ENCODE assay signal across 1 cellular context in genomic region chr1:201171063-201172036, GRCh38.
A peak's percentile ranks its signal among the peaks of the same experiment; 100 is the strongest.
TF ChIP-seq lines count a peak whose summit lies in the region.

No MANE protein-coding gene starts in this region.

TF ChIP-seq in HepG2, 621 proteins besides CTCF, POLR2A, EP300 and RAD21 (continued from another document and continues in another):
- TF ChIP-seq, protein P1, sequence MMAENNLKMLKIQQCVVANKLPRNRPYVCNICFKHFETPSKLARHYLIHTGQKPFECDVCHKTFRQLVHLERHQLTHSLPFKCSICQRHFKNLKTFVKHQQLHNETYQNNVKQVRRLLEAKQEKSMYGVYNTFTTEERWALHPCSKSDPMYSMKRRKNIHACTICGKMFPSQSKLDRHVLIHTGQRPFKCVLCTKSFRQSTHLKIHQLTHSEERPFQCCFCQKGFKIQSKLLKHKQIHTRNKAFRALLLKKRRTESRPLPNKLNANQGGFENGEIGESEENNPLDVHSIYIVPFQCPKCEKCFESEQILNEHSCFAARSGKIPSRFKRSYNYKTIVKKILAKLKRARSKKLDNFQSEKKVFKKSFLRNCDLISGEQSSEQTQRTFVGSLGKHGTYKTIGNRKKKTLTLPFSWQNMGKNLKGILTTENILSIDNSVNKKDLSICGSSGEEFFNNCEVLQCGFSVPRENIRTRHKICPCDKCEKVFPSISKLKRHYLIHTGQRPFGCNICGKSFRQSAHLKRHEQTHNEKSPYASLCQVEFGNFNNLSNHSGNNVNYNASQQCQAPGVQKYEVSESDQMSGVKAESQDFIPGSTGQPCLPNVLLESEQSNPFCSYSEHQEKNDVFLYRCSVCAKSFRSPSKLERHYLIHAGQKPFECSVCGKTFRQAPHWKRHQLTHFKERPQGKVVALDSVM (CRISPR knock-in tag; IDR thresholded peaks at IDR 0.05): no peak
- TF ChIP-seq SAFB2 (CRISPR knock-in tag; IDR thresholded peaks at IDR 0.05; ENCODE audit: borderline replicate concordance, low read depth) (0 out of 2 replicates have a peak, but pooled peaks have one; percentile 4), ZNF160 (CRISPR knock-in tag; IDR thresholded peaks at IDR 0.05) (0 out of 2 replicates have a peak, but pooled peaks have one; percentile 12), ZNF740 (CRISPR knock-in tag; IDR thresholded peaks at IDR 0.05) (peak; percentile 82), HOXD1 (CRISPR knock-in tag; IDR thresholded peaks at IDR 0.05) (no peak), RXRA (CRISPR knock-in tag; IDR thresholded peaks at IDR 0.05) (no peak), PAWR (CRISPR knock-in tag; IDR thresholded peaks at IDR 0.05; ENCODE audit: borderline replicate concordance) (0 out of 2 replicates have a peak, but pooled peaks have one; percentile 17), MXD4 (CRISPR knock-in tag; IDR thresholded peaks at IDR 0.05) (no peak), RCOR2 (CRISPR knock-in tag; IDR thresholded peaks at IDR 0.05) (peak; percentile 70; the same call in 1 of the 2 replicates), KMT2A (CRISPR knock-in tag; IDR thresholded peaks at IDR 0.05) (0 out of 2 replicates have a peak, but pooled peaks have one; percentile 51), ZNF557 (CRISPR knock-in tag; IDR thresholded peaks at IDR 0.05) (no peak), JARID2 (CRISPR knock-in tag; IDR thresholded peaks at IDR 0.05; ENCODE audit: insufficient replicate concordance) (no peak), CHCHD3 (CRISPR knock-in tag; IDR thresholded peaks at IDR 0.05) (no peak), HOXA5 (CRISPR knock-in tag; IDR thresholded peaks at IDR 0.05) (peak; percentile 92), ZBTB43 (CRISPR knock-in tag; conservative IDR thresholded peaks at IDR 0.05) (no peak), ASH2L (IDR thresholded peaks at IDR 0.05; ENCODE audit: insufficient read length, low read depth, low read length) (peak; percentile 82), RARA (CRISPR knock-in tag; IDR thresholded peaks at IDR 0.05) (no peak), ETS1 (CRISPR knock-in tag; IDR thresholded peaks at IDR 0.05) (no peak), ZNF484 (CRISPR knock-in tag; IDR thresholded peaks at IDR 0.05; ENCODE audit: borderline replicate concordance, low read depth) (no peak), TOPORS (CRISPR knock-in tag; IDR thresholded peaks at IDR 0.05) (no peak), FLYWCH1 (CRISPR knock-in tag; IDR thresholded peaks at IDR 0.05) (no peak), REPIN1 (CRISPR knock-in tag; IDR thresholded peaks at IDR 0.05; ENCODE audit: borderline replicate concordance, low read depth) (no peak; the same call in none of the 2 replicates), ZNF546 (CRISPR knock-in tag; conservative IDR thresholded peaks at IDR 0.05) (0 out of 2 replicates have a peak, but pooled peaks have one; percentile 30), CREM (IDR thresholded peaks at IDR 0.05) (peak; percentile 71; the same call in 1 of the 2 replicates), CREM (CRISPR knock-in tag; IDR thresholded peaks at IDR 0.05) (no peak), JUN (CRISPR knock-in tag; IDR thresholded peaks at IDR 0.05) (peak; percentile 46; the same call in 1 of the 2 replicates), CREB1 (IDR thresholded peaks at IDR 0.05) (peak; percentile 97), CREB1 (CRISPR knock-in tag; IDR thresholded peaks at IDR 0.05) (peak; percentile 86), ZBTB3 (CRISPR knock-in tag; IDR thresholded peaks at IDR 0.05; ENCODE audit: borderline replicate concordance, low read depth) (no peak), IKZF1 (IDR thresholded peaks at IDR 0.05) (no peak), PLRG1 (conservative IDR thresholded peaks at IDR 0.05) (no peak), ZFY (CRISPR knock-in tag; IDR thresholded peaks at IDR 0.05) (peak; percentile 18), TP53 (CRISPR knock-in tag; conservative IDR thresholded peaks at IDR 0.05) (0 out of 2 replicates have a peak, but pooled peaks have one; percentile 25), ETV5 (CRISPR knock-in tag; IDR thresholded peaks at IDR 0.05; ENCODE audit: borderline replicate concordance) (0 out of 2 replicates have a peak, but pooled peaks have one; percentile 12), ZNF619 (CRISPR knock-in tag; IDR thresholded peaks at IDR 0.05) (no peak), ATF7 (IDR thresholded peaks at IDR 0.05) (peak; percentile 98), ATF7 (CRISPR knock-in tag; IDR thresholded peaks at IDR 0.05) (peak; percentile 98), ZNF407 (CRISPR knock-in tag; IDR thresholded peaks at IDR 0.05; ENCODE audit: not compliant biosample characterization) (peak; percentile 48), THYN1 (CRISPR knock-in tag; IDR thresholded peaks at IDR 0.05; ENCODE audit: borderline replicate concordance, low read depth) (no peak)
- TF ChIP-seq, protein P2, sequence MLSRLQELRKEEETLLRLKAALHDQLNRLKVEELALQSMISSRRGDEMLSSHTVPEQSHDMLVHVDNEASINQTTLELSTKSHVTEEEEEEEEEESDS (CRISPR knock-in tag; IDR thresholded peaks at IDR 0.05; ENCODE audit: borderline replicate concordance): 0 out of 2 replicates have a peak, but pooled peaks have one; percentile 14
- TF ChIP-seq, protein P3, sequence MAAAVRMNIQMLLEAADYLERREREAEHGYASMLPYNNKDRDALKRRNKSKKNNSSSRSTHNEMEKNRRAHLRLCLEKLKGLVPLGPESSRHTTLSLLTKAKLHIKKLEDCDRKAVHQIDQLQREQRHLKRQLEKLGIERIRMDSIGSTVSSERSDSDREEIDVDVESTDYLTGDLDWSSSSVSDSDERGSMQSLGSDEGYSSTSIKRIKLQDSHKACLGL (CRISPR knock-in tag; IDR thresholded peaks at IDR 0.05): no peak; the same call in 1 of the 2 replicates
- TF ChIP-seq, protein P4, sequence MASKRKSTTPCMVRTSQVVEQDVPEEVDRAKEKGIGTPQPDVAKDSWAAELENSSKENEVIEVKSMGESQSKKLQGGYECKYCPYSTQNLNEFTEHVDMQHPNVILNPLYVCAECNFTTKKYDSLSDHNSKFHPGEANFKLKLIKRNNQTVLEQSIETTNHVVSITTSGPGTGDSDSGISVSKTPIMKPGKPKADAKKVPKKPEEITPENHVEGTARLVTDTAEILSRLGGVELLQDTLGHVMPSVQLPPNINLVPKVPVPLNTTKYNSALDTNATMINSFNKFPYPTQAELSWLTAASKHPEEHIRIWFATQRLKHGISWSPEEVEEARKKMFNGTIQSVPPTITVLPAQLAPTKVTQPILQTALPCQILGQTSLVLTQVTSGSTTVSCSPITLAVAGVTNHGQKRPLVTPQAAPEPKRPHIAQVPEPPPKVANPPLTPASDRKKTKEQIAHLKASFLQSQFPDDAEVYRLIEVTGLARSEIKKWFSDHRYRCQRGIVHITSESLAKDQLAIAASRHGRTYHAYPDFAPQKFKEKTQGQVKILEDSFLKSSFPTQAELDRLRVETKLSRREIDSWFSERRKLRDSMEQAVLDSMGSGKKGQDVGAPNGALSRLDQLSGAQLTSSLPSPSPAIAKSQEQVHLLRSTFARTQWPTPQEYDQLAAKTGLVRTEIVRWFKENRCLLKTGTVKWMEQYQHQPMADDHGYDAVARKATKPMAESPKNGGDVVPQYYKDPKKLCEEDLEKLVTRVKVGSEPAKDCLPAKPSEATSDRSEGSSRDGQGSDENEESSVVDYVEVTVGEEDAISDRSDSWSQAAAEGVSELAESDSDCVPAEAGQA (IDR thresholded peaks at IDR 0.05; ENCODE audit: low read depth): no peak
- TF ChIP-seq, protein P4 (CRISPR knock-in tag; IDR thresholded peaks at IDR 0.05; ENCODE audit: borderline replicate concordance): no peak
- TF ChIP-seq, protein P5, sequence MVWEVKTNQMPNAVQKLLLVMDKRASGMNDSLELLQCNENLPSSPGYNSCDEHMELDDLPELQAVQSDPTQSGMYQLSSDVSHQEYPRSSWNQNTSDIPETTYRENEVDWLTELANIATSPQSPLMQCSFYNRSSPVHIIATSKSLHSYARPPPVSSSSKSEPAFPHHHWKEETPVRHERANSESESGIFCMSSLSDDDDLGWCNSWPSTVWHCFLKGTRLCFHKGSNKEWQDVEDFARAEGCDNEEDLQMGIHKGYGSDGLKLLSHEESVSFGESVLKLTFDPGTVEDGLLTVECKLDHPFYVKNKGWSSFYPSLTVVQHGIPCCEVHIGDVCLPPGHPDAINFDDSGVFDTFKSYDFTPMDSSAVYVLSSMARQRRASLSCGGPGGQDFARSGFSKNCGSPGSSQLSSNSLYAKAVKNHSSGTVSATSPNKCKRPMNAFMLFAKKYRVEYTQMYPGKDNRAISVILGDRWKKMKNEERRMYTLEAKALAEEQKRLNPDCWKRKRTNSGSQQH (CRISPR knock-in tag; IDR thresholded peaks at IDR 0.05; ENCODE audit: low read depth): no peak
